ENCODE assay signal across 8 cellular contexts in genomic region chr2:57906152-57906732, GRCh38.
A peak's percentile ranks its signal among the peaks of the same experiment; 100 is the strongest.
DNase-seq lines count a peak whose midpoint lies in the region; ATAC-seq and TF ChIP-seq lines count a peak whose summit lies in the region.

No MANE protein-coding gene starts in this region.

- H3K9ac ChIP-seq in Loucy (ENCODE audit: low read depth, low read length, poor library complexity, severe bottlenecking): no peak overlapping the region

- H4K20me1 ChIP-seq in Loucy (ENCODE audit: insufficient read depth, low read length, poor library complexity, severe bottlenecking): no peaks in the 10 kb centered on the region

- H3K27me3 ChIP-seq in Loucy (ENCODE audit: insufficient read depth, low read length, poor library complexity, severe bottlenecking): no peaks in the 10 kb centered on the region

- H3K36me3 ChIP-seq in Loucy (ENCODE audit: insufficient read depth, low read length): no peaks in the 10 kb centered on the region

- ATAC-seq in omental fat pad (ENCODE audit: low FRiP score): peak; percentile 66

- CTCF ChIA-PET in HEK293T (lab: Yijun Ruan, JAX): interaction anchor here (0.5 to 0.8 kb wide), 5 partner anchors 10 to 542 kb away, joined by 3 to 6 read pairs (median 4); no protein-coding TSS in a partner anchor

- no peak overlapping the region for H2AFZ ChIP-seq in Loucy (ENCODE audit: low read length)

- TF ChIP-seq CTCF in GM12864 (IDR thresholded peaks at IDR 0.05; ENCODE audit: low read depth, low read length, missing control alignments): peak; percentile 81
- peak; percentile 93 for TF ChIP-seq CTCF in Loucy (conservative IDR thresholded peaks at IDR 0.05; ENCODE audit: low read length)
- TF ChIP-seq CTCF in fibroblast of pulmonary artery (IDR thresholded peaks at IDR 0.05; ENCODE audit: low read length, missing control alignments): peak; percentile 96
- TF ChIP-seq CTCF in omental fat pad (IDR thresholded peaks at IDR 0.05): no peak

- H3K4me3 ChIP-seq in GM12864 (ENCODE audit: low read depth, low read length) (no peak overlapping the region), Loucy (ENCODE audit: low read length, poor library complexity, severe bottlenecking) (no peak overlapping the region), fibroblast of pulmonary artery (replicated peaks; ENCODE audit: low read depth, low read length) (no peak overlapping the region)

- no peaks in the 10 kb centered on the region for H3K4me1 ChIP-seq in Loucy (ENCODE audit: insufficient read depth, low read length, poor library complexity, severe bottlenecking)

- POLR2A ChIA-PET in HEK293T (lab: Yijun Ruan, JAX): no interaction called here

- H3K4me2 ChIP-seq in Loucy (ENCODE audit: low read depth, low read length, poor library complexity, severe bottlenecking): no peak overlapping the region

- H3K9me3 ChIP-seq in Loucy (ENCODE audit: insufficient read depth, low read depth, low read length): no peaks in the 10 kb centered on the region

- H3F3A ChIP-seq in Loucy (ENCODE audit: low read depth): no peaks in the 10 kb centered on the region

- DNase-seq in A172 (ENCODE audit: low spot score) (peak; percentile 68), GM12864 (ENCODE audit: low read depth) (peak; percentile 39), HEK293T (ENCODE audit: extremely low spot score) (peak; percentile 50), SKM-1 (lab: John Stamatoyannopoulos, UW; ENCODE audit: unreplicated experiment) (peak; percentile 72), fibroblast of pulmonary artery (ENCODE audit: low read depth) (peak; percentile 79), omental fat pad (ENCODE audit: low spot score) (no peak)
- no peak for DNase-seq in stimulated activated naive CD4-positive, alpha-beta T cell treated with Interleukin-2 at 50 U/mL for 16 hours (lab: John Stamatoyannopoulos, UW)

- no peaks in the 10 kb centered on the region for H3K79me2 ChIP-seq in Loucy (ENCODE audit: insufficient read depth, low read length)

- no peaks in the 10 kb centered on the region for H3K9me2 ChIP-seq in Loucy (replicated peaks; ENCODE audit: low read depth, low read length)

TF ChIP-seq in HEK293T, 16 proteins besides CTCF, POLR2A, EP300 and RAD21:
- TF ChIP-seq ZNF384 (IDR thresholded peaks at IDR 0.05): no peak
- no peak for TF ChIP-seq NFRKB (IDR thresholded peaks at IDR 0.05)
- no peak for TF ChIP-seq BHLHE40 (IDR thresholded peaks at IDR 0.05; ENCODE audit: borderline replicate concordance)
- no peak for TF ChIP-seq PKNOX1 (IDR thresholded peaks at IDR 0.05)

Comparison
In these comparisons a context has a peak if more than half of its experiments do, and no peak if none do; other contexts are left out.
1. DNase-seq: peak in A172 (single experiment), GM12864 (single experiment), HEK293T (single experiment), SKM-1 (single experiment) and fibroblast of pulmonary artery (single experiment); none in omental fat pad (single experiment) and stimulated activated naive CD4-positive, alpha-beta T cell treated with Interleukin-2 at 50 U/mL for 16 hours (single experiment).
2. CTCF ChIP-seq: peak in GM12864 (single experiment), Loucy (single experiment) and fibroblast of pulmonary artery (single experiment); none in omental fat pad (0 of 3).